In the genomic region with DNA sequence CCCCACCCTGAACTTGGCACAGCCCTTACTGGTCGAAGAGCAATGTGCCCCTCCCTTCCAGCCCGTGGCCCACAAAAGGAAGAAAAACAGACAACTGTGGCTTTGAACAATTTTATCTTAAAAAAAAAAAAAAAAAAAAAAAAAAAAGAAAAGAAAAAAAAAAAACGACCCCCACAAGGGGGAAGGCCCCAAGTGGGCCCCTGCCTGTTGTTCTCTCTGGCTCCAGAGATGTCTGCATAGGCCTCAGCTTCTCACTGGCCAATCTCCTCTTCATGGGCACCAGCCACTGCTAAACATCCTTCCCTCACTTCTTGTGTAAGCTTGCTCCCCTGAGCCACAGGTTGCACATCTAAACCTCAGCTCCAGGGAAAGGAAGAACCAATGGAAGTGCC, we compare ENCODE assay signal across 10 cellular contexts. TPM values are rescaled to one million over a fixed set of nuclear protein-coding genes. Genes with fewer than 3 reads are reported as not detected.
A peak's percentile ranks its signal among the peaks of the same experiment; 100 is the strongest.
DNase-seq lines count a peak whose midpoint lies in the region; ATAC-seq and TF ChIP-seq lines count a peak whose summit lies in the region.
"Had no signal": no experiment of that assay in that cellular context is flagged by ENCODE, and none has a peak within 500 bp of the region (broad histone marks: within the 10 kb centered on the region; RNA-seq: fewer than 3 reads in every experiment).

No MANE protein-coding gene starts in this region.

- H3K27me3 ChIP-seq in SK-N-SH (ENCODE audit: insufficient read depth), result no peaks in the 10 kb centered on the region
- no peaks in the 10 kb centered on the region for H3K27me3 ChIP-seq in smooth muscle cell (ENCODE audit: low read depth)
- no peaks in the 10 kb centered on the region for H3K27me3 ChIP-seq in mesenchymal stem cell (ENCODE audit: control insufficient read depth in 1 of 2, insufficient read depth in 1 of 2, low read length in 2 of 2)

- no peak for TF ChIP-seq EP300 in SK-N-SH (IDR thresholded peaks at IDR 0.05; ENCODE audit: borderline replicate concordance in 1 of 2, low read depth in 1 of 2, low read length in 1 of 2)

- no peak for DNase-seq in SK-N-SH
- DNase-seq in activated CD8-positive, alpha-beta T cell treated with anti-CD3 and anti-CD28 coated beads, Interleukin-2, amount 10 ng/mL, durations not matched to agents 7 days and 5 days, result no peak
- DNase-seq in smooth muscle cell (lab: John Stamatoyannopoulos, UW; ENCODE audit: unreplicated experiment), result no peak
- DNase-seq in mesenchymal stem cell, result no peak
- DNase-seq: IMR-90 had no signal

- H3K4ac ChIP-seq in mesenchymal stem cell (ENCODE audit: low read depth in 1 of 2, low read length in 2 of 2), result no peak overlapping the region

- H3K9ac ChIP-seq in SK-N-SH (no peak overlapping the region), smooth muscle cell (ENCODE audit: low read depth) (no peak overlapping the region), mesenchymal stem cell (ENCODE audit: low read length) (no peak overlapping the region)

- H3K9me3 ChIP-seq in SK-N-SH (no peaks in the 10 kb centered on the region), iPS-18c (ENCODE audit: control insufficient read depth, insufficient read depth, low read length) (no peaks in the 10 kb centered on the region), smooth muscle cell (replicated peaks; ENCODE audit: low read depth) (no peaks in the 10 kb centered on the region), mesenchymal stem cell (ENCODE audit: control insufficient read depth, low read length) (no peaks in the 10 kb centered on the region)

- peaks cover 57% of the 10 kb centered on the region for H3K36me3 Mint-ChIP-seq in activated CD8-positive, alpha-beta T cell treated with anti-CD3 and anti-CD28 coated beads, Interleukin-2, amount 10 ng/mL, durations not matched to agents 7 days and 5 days (ENCODE audit: low read depth)

- no peak overlapping the region for H4K8ac ChIP-seq in mesenchymal stem cell (ENCODE audit: low read length)

- no peak overlapping the region; a peak in 1 of 4 replicates for H3K27ac ChIP-seq in SK-N-SH (ENCODE audit: low read depth in 2 of 2, low read length in 1 of 2)
- H3K27ac ChIP-seq in smooth muscle cell (ENCODE audit: low read depth), result no peak overlapping the region
- no peak overlapping the region for H3K27ac ChIP-seq in mesenchymal stem cell (ENCODE audit: low read length, poor library complexity, severe bottlenecking)

- no peak overlapping the region for H3K23ac ChIP-seq in mesenchymal stem cell (ENCODE audit: low read length in 2 of 2)

- POLR2A ChIA-PET in SK-N-SH (lab: Yijun Ruan, JAX), result no interaction called here
- POLR2A ChIA-PET in activated CD8-positive, alpha-beta T cell treated with anti-CD3 and anti-CD28 coated beads, Interleukin-2, amount 10 ng/mL, durations not matched to agents 7 days and 5 days (lab: Charles Lee), result interaction anchor here (1.0 to 5.7 kb wide), 7 partner anchors 15 to 271 kb away, joined by 3 to 39 read pairs (median 4); a partner anchor contains a TSS

- ATAC-seq in SK-N-SH treated with all-trans-retinoic acid at 6 μM for 48 hours (no peak), HG02642 (IDR thresholded peaks at IDR 0.05; ENCODE audit: poor library complexity, unreplicated experiment) (no peak), GM18873 (IDR thresholded peaks at IDR 0.05; ENCODE audit: low FRiP score, unreplicated experiment) (no peak)
- ATAC-seq in activated CD8-positive, alpha-beta T cell treated with anti-CD3 and anti-CD28 coated beads, Interleukin-2, amount 10 ng/mL, durations not matched to agents 7 days and 5 days, result peak; percentile 5

- no peak overlapping the region for H3K18ac ChIP-seq in mesenchymal stem cell (ENCODE audit: low read depth in 1 of 2, low read length in 2 of 2)

- H2BK120ac ChIP-seq in mesenchymal stem cell (ENCODE audit: low read depth, low read length), result no peak overlapping the region

- H4K20me1 ChIP-seq in SK-N-SH (ENCODE audit: insufficient read depth) (no peaks in the 10 kb centered on the region), smooth muscle cell (ENCODE audit: low read depth) (peaks cover 2% of the 10 kb centered on the region)

- H3K4me2 ChIP-seq in SK-N-SH (peak overlapping the region; percentile 74), smooth muscle cell (peak overlapping the region; percentile 88), mesenchymal stem cell (ENCODE audit: low read length, poor library complexity, severe bottlenecking) (no peak overlapping the region)

- 41% methylated on average over 3 of the region's 3 CpGs for WGBS in SK-N-SH (ENCODE audit: low lambda C conversion rate)
- WGBS in smooth muscle cell (ENCODE audit: low lambda C conversion rate), result 37% methylated on average over 3 of the region's 3 CpGs
- 0% methylated on average over 1 of the region's 3 CpGs for WGBS in mesenchymal stem cell

- TF ChIP-seq RAD21 in SK-N-SH (IDR thresholded peaks at IDR 0.05; ENCODE audit: low read length), result no peak

- peak overlapping the region; percentile 91 for H3K4me3 Mint-ChIP-seq in activated CD8-positive, alpha-beta T cell treated with anti-CD3 and anti-CD28 coated beads, Interleukin-2, amount 10 ng/mL, durations not matched to agents 7 days and 5 days

- H2BK15ac ChIP-seq in mesenchymal stem cell (ENCODE audit: low read depth, poor library complexity, severe bottlenecking), result no peak overlapping the region

- H2BK5ac ChIP-seq in mesenchymal stem cell (ENCODE audit: low read depth, low read length, poor library complexity, severe bottlenecking), result no peak overlapping the region

- H3K36me3 ChIP-seq in SK-N-SH (replicated peaks in 1 of 2; ENCODE audit: control insufficient read depth in 1 of 2, insufficient read depth in 2 of 2, low read length in 1 of 2) (peaks cover 19 to 36% of the 10 kb centered on the region in 2 experiments), smooth muscle cell (ENCODE audit: low read depth) (no peaks in the 10 kb centered on the region), mesenchymal stem cell (ENCODE audit: control insufficient read depth in 1 of 2, insufficient read depth in 2 of 2, low read depth in 1 of 2, low read length in 2 of 2) (peaks cover 51 to 54% of the 10 kb centered on the region in 2 experiments)

- H3K9me3 Mint-ChIP-seq in activated CD8-positive, alpha-beta T cell treated with anti-CD3 and anti-CD28 coated beads, Interleukin-2, amount 10 ng/mL, durations not matched to agents 7 days and 5 days (ENCODE audit: insufficient read depth), result no peaks in the 10 kb centered on the region

- peaks cover 33% of the 10 kb centered on the region for H3K79me1 ChIP-seq in mesenchymal stem cell (replicated peaks; ENCODE audit: low read length, poor library complexity, severe bottlenecking)

- no peaks in the 10 kb centered on the region for H3F3A ChIP-seq in SK-N-SH (replicated peaks; ENCODE audit: insufficient read depth)
- H3F3A ChIP-seq in smooth muscle cell (ENCODE audit: low read depth), result no peaks in the 10 kb centered on the region

- H2AFZ ChIP-seq in SK-N-SH (ENCODE audit: low read depth) (no peak overlapping the region), smooth muscle cell (ENCODE audit: low read depth) (no peak overlapping the region), mesenchymal stem cell (ENCODE audit: low read depth, low read length) (no peak overlapping the region)

- H2AK5ac ChIP-seq in mesenchymal stem cell (ENCODE audit: low read length, severe bottlenecking), result no peak overlapping the region

- peaks cover 62% of the 10 kb centered on the region for H3K4me1 Mint-ChIP-seq in activated CD8-positive, alpha-beta T cell treated with anti-CD3 and anti-CD28 coated beads, Interleukin-2, amount 10 ng/mL, durations not matched to agents 7 days and 5 days (ENCODE audit: low read depth)

- no peak overlapping the region for H3K14ac ChIP-seq in mesenchymal stem cell (ENCODE audit: low read length in 2 of 2)

- H3K79me2 ChIP-seq in SK-N-SH (ENCODE audit: insufficient read depth), result peaks cover 17% of the 10 kb centered on the region
- H3K79me2 ChIP-seq in smooth muscle cell (ENCODE audit: low read depth), result peaks cover 5% of the 10 kb centered on the region

- no peaks in the 10 kb centered on the region for H3K27me3 Mint-ChIP-seq in activated CD8-positive, alpha-beta T cell treated with anti-CD3 and anti-CD28 coated beads, Interleukin-2, amount 10 ng/mL, durations not matched to agents 7 days and 5 days (ENCODE audit: low read depth)

- H2BK12ac ChIP-seq in mesenchymal stem cell (ENCODE audit: low read length in 2 of 2), result no peak overlapping the region

- H4K91ac ChIP-seq in mesenchymal stem cell (ENCODE audit: low read length), result no peak overlapping the region

- H3K4me1 ChIP-seq in SK-N-SH (ENCODE audit: control insufficient read depth in 1 of 2, insufficient read depth in 2 of 2, low read depth in 1 of 2, low read length in 1 of 2) (peaks cover 0 to 4% of the 10 kb centered on the region in 2 experiments; a peak in 1 of 4 replicates), smooth muscle cell (ENCODE audit: low read depth) (peaks cover 13% of the 10 kb centered on the region), mesenchymal stem cell (ENCODE audit: control insufficient read depth, insufficient read depth, low read depth, low read length) (peaks cover 2% of the 10 kb centered on the region)

- TF ChIP-seq CTCF in SK-N-SH (IDR thresholded peaks at IDR 0.05) (no peak), smooth muscle cell (IDR thresholded peaks at IDR 0.05; ENCODE audit: borderline replicate concordance, insufficient read depth, poor library complexity, severe bottlenecking) (no peak)

- peak overlapping the region; percentile 94 for H3K27ac Mint-ChIP-seq in activated CD8-positive, alpha-beta T cell treated with anti-CD3 and anti-CD28 coated beads, Interleukin-2, amount 10 ng/mL, durations not matched to agents 7 days and 5 days

- CTCF ChIA-PET in SK-N-SH (lab: Yijun Ruan, JAX), result interaction anchor here (1.0 to 6.9 kb wide), 4 partner anchors 8 to 100 kb away, joined by 6 to 43 read pairs (median 10); a partner anchor contains a TSS
- CTCF ChIA-PET in activated CD8-positive, alpha-beta T cell treated with anti-CD3 and anti-CD28 coated beads, Interleukin-2, amount 10 ng/mL, durations not matched to agents 7 days and 5 days (lab: Charles Lee), result interaction anchor here (1.6 to 10.7 kb wide), 4 partner anchors 18 to 58 kb away, joined by 10 to 114 read pairs (median 23); a partner anchor contains a TSS

- H3K9me2 ChIP-seq in SK-N-SH, result no peaks in the 10 kb centered on the region

- peak overlapping the region; percentile 55 to 60 for H3K4me3 ChIP-seq in SK-N-SH (ENCODE audit: low read depth in 2 of 2, low read length in 1 of 2)
- peak overlapping the region; percentile 87 for H3K4me3 ChIP-seq in iPS-18c (ENCODE audit: insufficient read depth, low read depth, low read length)
- H3K4me3 ChIP-seq in smooth muscle cell, result peak overlapping the region; percentile 63
- H3K4me3 ChIP-seq in mesenchymal stem cell (ENCODE audit: insufficient read depth in 1 of 2, low read depth in 1 of 2, low read length in 2 of 2), result no peak overlapping the region

RNA-seq across cellular contexts. Expression of a gene that starts 0.4 kb away (rescaled TPM):
- polyA plus RNA-seq in SK-N-SH (2012; rRNA removed) (80.7 and 93.9 TPM in 2 replicates), smooth muscle cell (26.0 and 63.2 TPM in 2 replicates)
- polyA plus RNA-seq in SK-N-SH (2012; cell fraction: cytosol; rRNA removed), result 92.0 and 96.5 TPM in 2 replicates
- polyA plus RNA-seq in SK-N-SH (2012; cell fraction: nucleus; rRNA removed), result 45.2 and 63.8 TPM in 2 replicates
- total RNA-seq in activated CD8-positive, alpha-beta T cell treated with anti-CD3 and anti-CD28 coated beads, Interleukin-2, amount 10 ng/mL, durations not matched to agents 7 days and 5 days, result 10 to 100 TPM; 63.2 to 63.3 TPM
- total RNA-seq in smooth muscle cell, result 11.5 and 48.0 TPM in 2 replicates
- 0.57 TPM for polyA plus RNA-seq in mesenchymal stem cell (2013, experiment 1 of 2)
- polyA plus RNA-seq in mesenchymal stem cell (2013, experiment 2 of 2), result 0.51 TPM
- total RNA-seq: IMR-90 had no signal

RNA-seq across cellular contexts. Expression of a gene that starts 6.6 kb away (rescaled TPM):
- 43.1 and 61.9 TPM in 2 replicates for polyA plus RNA-seq in SK-N-SH (2012; rRNA removed)
- 14.6 and 22.6 TPM in 2 replicates for polyA plus RNA-seq in SK-N-SH (2012; cell fraction: cytosol; rRNA removed)
- 204 and 232 TPM in 2 replicates for polyA plus RNA-seq in SK-N-SH (2012; cell fraction: nucleus; rRNA removed)
- 10 to 100 TPM; 81.6 to 83.2 TPM for total RNA-seq in activated CD8-positive, alpha-beta T cell treated with anti-CD3 and anti-CD28 coated beads, Interleukin-2, amount 10 ng/mL, durations not matched to agents 7 days and 5 days
- 47.0 and 51.7 TPM in 2 replicates for total RNA-seq in smooth muscle cell
- polyA plus RNA-seq in smooth muscle cell, result 18.2 and 20.0 TPM in 2 replicates
- polyA plus RNA-seq in mesenchymal stem cell (2013, experiment 1 of 2), result 22.4 TPM
- 21.8 TPM for polyA plus RNA-seq in mesenchymal stem cell (2013, experiment 2 of 2)

RNA-seq across cellular contexts. Expression of a gene that starts 18.2 kb away (rescaled TPM):
- polyA plus RNA-seq in SK-N-SH (2012; rRNA removed), result 9.0 and 13.7 TPM in 2 replicates
- 5.7 and 8.6 TPM in 2 replicates for polyA plus RNA-seq in SK-N-SH (2012; cell fraction: cytosol; rRNA removed)
- polyA plus RNA-seq in SK-N-SH (2012; cell fraction: nucleus; rRNA removed), result 19.4 and 35.1 TPM in 2 replicates
- 10 to 100 TPM; 13.7 to 18.4 TPM for total RNA-seq in activated CD8-positive, alpha-beta T cell treated with anti-CD3 and anti-CD28 coated beads, Interleukin-2, amount 10 ng/mL, durations not matched to agents 7 days and 5 days
- total RNA-seq in smooth muscle cell, result 57.8 and 62.5 TPM in 2 replicates
- polyA plus RNA-seq in smooth muscle cell, result 26.4 and 35.6 TPM in 2 replicates
- polyA plus RNA-seq in mesenchymal stem cell (2013, experiment 1 of 2), result 4.0 TPM
- polyA plus RNA-seq in mesenchymal stem cell (2013, experiment 2 of 2), result 4.8 TPM

RNA-seq across cellular contexts. Expression of a gene that starts 30.5 kb away (rescaled TPM):
- polyA plus RNA-seq in SK-N-SH (2012; rRNA removed), result 0.05 TPM in 1 of 2 replicates, not detected in the other
- 0.04 TPM in 2 replicates for polyA plus RNA-seq in SK-N-SH (2012; cell fraction: cytosol; rRNA removed)
- polyA plus RNA-seq in SK-N-SH (2012; cell fraction: nucleus; rRNA removed), result 0.15 and 0.25 TPM in 2 replicates
- total RNA-seq in activated CD8-positive, alpha-beta T cell treated with anti-CD3 and anti-CD28 coated beads, Interleukin-2, amount 10 ng/mL, durations not matched to agents 7 days and 5 days, result 100 to 1,000 TPM; 277 to 281 TPM
- 0.90 and 1.2 TPM in 2 replicates for total RNA-seq in smooth muscle cell
- polyA plus RNA-seq in smooth muscle cell, result 0.13 and 1.1 TPM in 2 replicates
- polyA plus RNA-seq in mesenchymal stem cell (2013, experiment 1 of 2), result 0.04 TPM
- polyA plus RNA-seq in mesenchymal stem cell (2013, experiment 2 of 2), result 0.03 TPM
- total RNA-seq: A673, IMR-90 had no signal

RNA-seq across cellular contexts. Expression of a gene that starts 50.2 kb away (rescaled TPM):
- polyA plus RNA-seq in SK-N-SH (2012; rRNA removed) (0.59 and 1.9 TPM in 2 replicates), smooth muscle cell (12.7 and 32.8 TPM in 2 replicates)
- polyA plus RNA-seq in SK-N-SH (2012; cell fraction: cytosol; rRNA removed), result 1.0 and 1.2 TPM in 2 replicates
- 0.39 and 0.99 TPM in 2 replicates for polyA plus RNA-seq in SK-N-SH (2012; cell fraction: nucleus; rRNA removed)
- not detected for total RNA-seq in activated CD8-positive, alpha-beta T cell treated with anti-CD3 and anti-CD28 coated beads, Interleukin-2, amount 10 ng/mL, durations not matched to agents 7 days and 5 days
- total RNA-seq in smooth muscle cell, result 18.2 and 27.6 TPM in 2 replicates
- 0.03 TPM for polyA plus RNA-seq in mesenchymal stem cell (2013, experiment 1 of 2)
- polyA plus RNA-seq in mesenchymal stem cell (2013, experiment 2 of 2), result 0.01 TPM
- total RNA-seq: A673 had no signal

Comparison
In these comparisons a context has a peak if more than half of its experiments do, and no peak if none do; other contexts are left out.
1. H3K4me3 ChIP-seq: peak in SK-N-SH (2 of 2), iPS-18c (single experiment) and smooth muscle cell (single experiment); none in mesenchymal stem cell (0 of 2).